ENCODE assay signal across 28 cellular contexts in the genomic region with DNA sequence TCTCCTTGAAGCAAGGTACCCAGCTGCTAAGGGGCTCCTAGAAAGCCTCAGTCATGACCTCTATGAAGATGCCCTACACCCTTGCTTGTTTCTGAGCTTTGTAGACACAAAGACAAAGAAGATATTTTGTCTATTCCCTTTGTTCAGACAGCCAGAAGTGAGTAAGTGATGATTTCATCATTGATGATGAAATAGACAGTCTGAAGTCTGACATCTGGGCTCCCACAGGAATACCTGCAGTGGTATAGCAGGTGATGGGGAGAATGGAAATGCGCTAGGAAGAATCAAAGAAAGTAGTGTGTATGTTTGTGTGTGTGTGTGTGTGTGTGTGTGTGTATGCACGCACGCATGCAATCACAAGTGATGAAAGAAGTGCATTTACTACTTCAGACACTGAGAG.
DNase-seq lines count a peak whose midpoint lies in the region; ATAC-seq lines count a peak whose summit lies in the region.
"Had no signal": no experiment of that assay in that cellular context is flagged by ENCODE, and none has a peak within 500 bp of the region (broad histone marks: within the 10 kb centered on the region; RNA-seq: fewer than 3 reads in every experiment).

No MANE protein-coding gene starts in this region.

- no peaks in the 10 kb centered on the region for H3K9me2 ChIP-seq in GM23248 (ENCODE audit: insufficient read depth)

- no peak for ATAC-seq in activated naive CD8-positive, alpha-beta T cell treated with anti-CD3 and anti-CD28 coated beads, Interleukin-2, amount 50 U/mL, for 24 hours
- ATAC-seq: activated CD4-positive, CD25-positive, alpha-beta regulatory T cell treated with anti-CD3 and anti-CD28 coated beads, Interleukin-2, amount 50 U/mL, for 24 hours; left cardiac atrium; stimulated activated naive CD8-positive, alpha-beta T cell treated with anti-CD3 and anti-CD28 coated beads, Interleukin-15, amount 100 ng/mL, for 72 hours; T-helper 17 cell had no signal

- H3K9me3 ChIP-seq in GM23248 (ENCODE audit: low read depth) = no peaks in the 10 kb centered on the region
- H3K9me3 ChIP-seq in trophoblast cell (ENCODE audit: insufficient read depth, low read depth, low read length) = no peaks in the 10 kb centered on the region
- H3K9me3 ChIP-seq: BE2C, esophagus squamous epithelium, right atrium auricular region, thoracic aorta, uterus had no signal

- H2BK120ac ChIP-seq in trophoblast cell (ENCODE audit: insufficient read depth, low read length, poor library complexity) = no peak overlapping the region

- no peak overlapping the region for H4K12ac ChIP-seq in trophoblast cell (ENCODE audit: low read depth, low read length)

- H3K4me1 ChIP-seq in GM23248 (ENCODE audit: insufficient read depth) (no peaks in the 10 kb centered on the region), trophoblast cell (ENCODE audit: control insufficient read depth in 1 of 2, insufficient read depth in 2 of 2, low read length in 2 of 2) (peaks cover 0 to 2% of the 10 kb centered on the region in 2 experiments)
- H3K4me1 ChIP-seq: BE2C, esophagus squamous epithelium, right atrium auricular region, uterus had no signal

- no peaks in the 10 kb centered on the region for H3K27me3 Mint-ChIP-seq in activated naive CD8-positive, alpha-beta T cell treated with anti-CD3 and anti-CD28 coated beads, Interleukin-2, amount 50 U/mL, for 24 hours
- H3K27me3 Mint-ChIP-seq: dendritic cell treated with granulocyte-macrophage colony-stimulating factor and Interleukin-4, amounts not matched to agents 40 ng/mL and 50 ng/mL, for 4 days; stimulated activated naive CD8-positive, alpha-beta T cell treated with anti-CD3 and anti-CD28 coated beads, Interleukin-15, amount 100 ng/mL, for 72 hours had no signal

- no peak overlapping the region for H3K14ac ChIP-seq in trophoblast cell (ENCODE audit: low read length)

- H3K9ac ChIP-seq in GM23248 (no peak overlapping the region), trophoblast cell (ENCODE audit: low read length) (no peak overlapping the region)

- in situ Hi-C loops in GM23248 (cut with MboI) = no loop called here

- H3K36me3 Mint-ChIP-seq in activated naive CD8-positive, alpha-beta T cell treated with anti-CD3 and anti-CD28 coated beads, Interleukin-2, amount 50 U/mL, for 24 hours (ENCODE audit: low read depth) = no peaks in the 10 kb centered on the region

- H3K4me2 ChIP-seq in GM23248 (ENCODE audit: unreplicated experiment) = no peak overlapping the region
- H3K4me2 ChIP-seq in trophoblast cell (ENCODE audit: low read length) = no peak overlapping the region

- H3K36me3 ChIP-seq in GM23248 (ENCODE audit: low read depth) (no peaks in the 10 kb centered on the region), trophoblast cell (ENCODE audit: control insufficient read depth in 1 of 2, insufficient read depth in 2 of 2, low read length in 2 of 2) (no peaks in the 10 kb centered on the region)
- H3K36me3 ChIP-seq: BE2C, esophagus squamous epithelium, right atrium auricular region, thoracic aorta, uterus had no signal

- H3K79me2 ChIP-seq in GM23248 (ENCODE audit: insufficient read depth) = no peaks in the 10 kb centered on the region
- no peaks in the 10 kb centered on the region for H3K79me2 ChIP-seq in trophoblast cell (ENCODE audit: control insufficient read depth, insufficient read depth, low read length, poor library complexity)

- no peak overlapping the region for H3K4me3 ChIP-seq in GM23248
- no peak overlapping the region for H3K4me3 ChIP-seq in trophoblast cell (ENCODE audit: low read depth, low read length)
- H3K4me3 ChIP-seq: esophagus squamous epithelium, right atrium auricular region, SK-N-MC, thoracic aorta, uterus had no signal

- H3F3A ChIP-seq in GM23248 (ENCODE audit: insufficient read depth) = no peaks in the 10 kb centered on the region

- no peak overlapping the region for H2AK5ac ChIP-seq in trophoblast cell (ENCODE audit: low read length)

- no peak overlapping the region for H3K18ac ChIP-seq in trophoblast cell (ENCODE audit: low read length)

- H3K27me3 ChIP-seq in GM23248 (replicated peaks; ENCODE audit: insufficient read depth) = peaks cover 6% of the 10 kb centered on the region; the same call in 1 of the 2 replicates
- no peaks in the 10 kb centered on the region for H3K27me3 ChIP-seq in trophoblast cell (ENCODE audit: insufficient read depth, low read length)
- H3K27me3 ChIP-seq: BE2C, esophagus squamous epithelium, right atrium auricular region, uterus had no signal

- no peak overlapping the region for H4K8ac ChIP-seq in trophoblast cell (ENCODE audit: low read depth, low read length)

- DNase-seq in GM23248 (peak; percentile 17), NCI-H69 (lab: John Stamatoyannopoulos, UW) (peak; percentile 20), epithelial cell of prostate (ENCODE audit: low read depth, low spot score) (peak; percentile 20), trophoblast cell (peak; percentile 41 to 70), T-helper 2 cell (no peak), mesenteric fat pad (ENCODE audit: low spot score) (no peak)
- no peak for DNase-seq in activated naive CD8-positive, alpha-beta T cell treated with anti-CD3 and anti-CD28 coated beads, Interleukin-2, amount 50 U/mL, for 24 hours
- DNase-seq: activated CD4-positive, alpha-beta T cell treated with anti-CD3 and anti-CD28 coated beads, Interleukin-2, amount 50 U/mL, for 4 hours; activated T-cell treated with anti-CD3 and anti-CD28 coated beads, Interleukin-2, amount 50 U/mL, for 48 hours; BE2C; CD8-positive, alpha-beta memory T cell; endodermal cell; esophagus squamous epithelium; left cardiac atrium; mesenchymal stem cell; MV-4-11; NCI-H146; NCI-H510A treated with DMSO at 0.1 percent for 48 hours; NK-92 treated with Interleukin-12 subunit alpha and Interleukin-12 subunit beta, amount 100 ng/mL, for 24 hours; stimulated activated naive CD8-positive, alpha-beta T cell treated with anti-CD3 and anti-CD28 coated beads, Interleukin-15, amount 100 ng/mL, for 72 hours; T-helper 17 cell; uterus had no signal

- H3K23ac ChIP-seq in trophoblast cell (ENCODE audit: low read length) = no peak overlapping the region

- H3K4me3 Mint-ChIP-seq in activated naive CD8-positive, alpha-beta T cell treated with anti-CD3 and anti-CD28 coated beads, Interleukin-2, amount 50 U/mL, for 24 hours = no peak overlapping the region
- H3K4me3 Mint-ChIP-seq: CD8-positive, alpha-beta memory T cell; dendritic cell treated with granulocyte-macrophage colony-stimulating factor and Interleukin-4, amounts not matched to agents 40 ng/mL and 50 ng/mL, for 4 days; endodermal cell; stimulated activated naive CD8-positive, alpha-beta T cell treated with anti-CD3 and anti-CD28 coated beads, Interleukin-15, amount 100 ng/mL, for 72 hours; T-helper 17 cell had no signal

- H3K9me3 Mint-ChIP-seq in activated naive CD8-positive, alpha-beta T cell treated with anti-CD3 and anti-CD28 coated beads, Interleukin-2, amount 50 U/mL, for 24 hours = no peaks in the 10 kb centered on the region
- H3K9me3 Mint-ChIP-seq: dendritic cell treated with granulocyte-macrophage colony-stimulating factor and Interleukin-4, amounts not matched to agents 40 ng/mL and 50 ng/mL, for 4 days; endodermal cell; stimulated activated naive CD8-positive, alpha-beta T cell treated with anti-CD3 and anti-CD28 coated beads, Interleukin-15, amount 100 ng/mL, for 72 hours had no signal

- H3K4ac ChIP-seq in trophoblast cell (ENCODE audit: low read depth, low read length) = no peak overlapping the region

- H3K27ac Mint-ChIP-seq in activated naive CD8-positive, alpha-beta T cell treated with anti-CD3 and anti-CD28 coated beads, Interleukin-2, amount 50 U/mL, for 24 hours = no peak overlapping the region
- H3K27ac Mint-ChIP-seq: CD8-positive, alpha-beta memory T cell; dendritic cell treated with granulocyte-macrophage colony-stimulating factor and Interleukin-4, amounts not matched to agents 40 ng/mL and 50 ng/mL, for 4 days; endodermal cell; stimulated activated naive CD8-positive, alpha-beta T cell treated with anti-CD3 and anti-CD28 coated beads, Interleukin-15, amount 100 ng/mL, for 72 hours; T-helper 17 cell had no signal

- H2BK12ac ChIP-seq in trophoblast cell (ENCODE audit: low read length) = no peak overlapping the region

- no peak overlapping the region for H4K91ac ChIP-seq in trophoblast cell (ENCODE audit: low read depth, low read length)

- no peaks in the 10 kb centered on the region for H3K79me1 ChIP-seq in trophoblast cell (ENCODE audit: low read length)

- H3K4me1 Mint-ChIP-seq in activated naive CD8-positive, alpha-beta T cell treated with anti-CD3 and anti-CD28 coated beads, Interleukin-2, amount 50 U/mL, for 24 hours = no peaks in the 10 kb centered on the region
- H3K4me1 Mint-ChIP-seq: CD8-positive, alpha-beta memory T cell; endodermal cell; stimulated activated naive CD8-positive, alpha-beta T cell treated with anti-CD3 and anti-CD28 coated beads, Interleukin-15, amount 100 ng/mL, for 72 hours; T-helper 17 cell had no signal

- H2AFZ ChIP-seq in GM23248 (no peak overlapping the region), trophoblast cell (ENCODE audit: insufficient read depth, low read length, poor library complexity) (no peak overlapping the region)

- no peak overlapping the region for H2BK5ac ChIP-seq in trophoblast cell (ENCODE audit: low read depth, low read length, poor library complexity)

- H4K20me1 ChIP-seq in GM23248 (ENCODE audit: insufficient read depth) = no peaks in the 10 kb centered on the region

- H3K27ac ChIP-seq in GM23248 (no peak overlapping the region), epithelial cell of prostate (no peak overlapping the region), trophoblast cell (ENCODE audit: low read depth, low read length) (no peak overlapping the region)
- H3K27ac ChIP-seq: esophagus squamous epithelium, HL-60, right atrium auricular region, SK-N-MC, thoracic aorta, uterus had no signal

- 61 to 92% methylated on average over 3 of the region's 3 CpGs for WGBS in GM23248 (ENCODE audit: low coverage in 1 of 2, low lambda C conversion rate in 2 of 2, missing lambda C conversion rate in 2 of 2), 2 experiments
- WGBS in trophoblast cell (ENCODE audit: extremely low coverage, insufficient coverage, insufficient read length) = no CpG with 5 or more reads among the region's 3 CpGs

Comparison
In these comparisons a context has a peak if more than half of its experiments do, and no peak if none do; other contexts are left out.
1. DNase-seq: peak in GM23248 (single experiment), NCI-H69 (single experiment), epithelial cell of prostate (single experiment) and trophoblast cell (2 of 2); none in T-helper 2 cell (0 of 5), activated naive CD8-positive, alpha-beta T cell treated with anti-CD3 and anti-CD28 coated beads, Interleukin-2, amount 50 U/mL, for 24 hours (single experiment) and mesenteric fat pad (single experiment).